Comparison of ENCODE assay signal across 8 cellular contexts in genomic region chr2:241272298-241272721, GRCh38.
DNase-seq lines count a peak whose midpoint lies in the region; ATAC-seq, FAIRE-seq and TF ChIP-seq lines count a peak whose summit lies in the region.

No MANE protein-coding gene starts in this region.

- H3K9ac ChIP-seq in mucosa of rectum (ENCODE audit: low read depth in 1 of 2, low read length in 2 of 2): peak overlapping the region; percentile 63 to 83

- FAIRE-seq in D721Med (lab: Jason Lieb, UNC): no peak

- peaks cover 15% of the 10 kb centered on the region for H3K4me1 ChIP-seq in effector memory CD4-positive, alpha-beta T cell (ENCODE audit: control insufficient read depth, insufficient read depth, low read length, poor library complexity, severe bottlenecking)
- H3K4me1 ChIP-seq in mucosa of rectum (ENCODE audit: control insufficient read depth in 2 of 2, insufficient read depth in 2 of 2, low read length in 2 of 2): peaks cover 20 to 25% of the 10 kb centered on the region in 2 donors

- ATAC-seq in HG02763 (IDR thresholded peaks at IDR 0.05; ENCODE audit: unreplicated experiment) (peak; percentile 34), GM18873 (IDR thresholded peaks at IDR 0.05; ENCODE audit: low FRiP score, unreplicated experiment) (no peak)

- TF ChIP-seq CTCF in D721Med (IDR thresholded peaks at IDR 0.05; ENCODE audit: insufficient read depth, missing control alignments): no peak

- DNase-seq in NCI-H146 (lab: John Stamatoyannopoulos, UW): peak; percentile 13
- no peak for DNase-seq in NCI-H146 treated with DMSO at 0.1 percent for 48 hours (lab: John Stamatoyannopoulos, UW; ENCODE audit: unreplicated experiment)
- DNase-seq in T follicular helper cell (ENCODE audit: low read depth): peak; percentile 1
- DNase-seq in effector memory CD4-positive, alpha-beta T cell: no peak
- no peak for DNase-seq in D721Med (ENCODE audit: insufficient read length, low spot score)

- H3K27ac ChIP-seq in effector memory CD4-positive, alpha-beta T cell (ENCODE audit: insufficient read depth, low read length, poor library complexity, severe bottlenecking): peak overlapping the region; percentile 61
- H3K27ac ChIP-seq in mucosa of rectum (ENCODE audit: low read depth in 2 of 2, low read length in 2 of 2): peak overlapping the region; percentile 79 to 82

- peak overlapping the region; percentile 71 for H3K4me3 ChIP-seq in effector memory CD4-positive, alpha-beta T cell (ENCODE audit: insufficient read depth, low read depth, low read length, poor library complexity, severe bottlenecking)
- H3K4me3 ChIP-seq in mucosa of rectum (ENCODE audit: low read length in 2 of 2): peak overlapping the region; percentile 75 to 89

- no peaks in the 10 kb centered on the region for H3K27me3 ChIP-seq in effector memory CD4-positive, alpha-beta T cell (replicated peaks; ENCODE audit: control insufficient read depth, insufficient read depth, low read length, poor library complexity, severe bottlenecking)
- H3K27me3 ChIP-seq in mucosa of rectum (ENCODE audit: control insufficient read depth in 2 of 2, insufficient read depth in 2 of 2, low read length in 2 of 2): no peaks in the 10 kb centered on the region

- H3K9me3 ChIP-seq in effector memory CD4-positive, alpha-beta T cell (ENCODE audit: control insufficient read depth, low read length): no peaks in the 10 kb centered on the region
- H3K9me3 ChIP-seq in mucosa of rectum (ENCODE audit: control insufficient read depth in 2 of 2, low read length in 2 of 2): no peaks in the 10 kb centered on the region

- peaks cover 8% of the 10 kb centered on the region for H3K36me3 ChIP-seq in effector memory CD4-positive, alpha-beta T cell (ENCODE audit: control insufficient read depth, insufficient read depth, low read length)
- peaks cover 10 to 20% of the 10 kb centered on the region in 2 donors for H3K36me3 ChIP-seq in mucosa of rectum (ENCODE audit: control insufficient read depth in 2 of 2, insufficient read depth in 2 of 2, low read length in 2 of 2)

Comparison
In these comparisons a context has a peak if more than half of its experiments do, and no peak if none do; other contexts are left out.
1. DNase-seq: peak in NCI-H146 (single experiment) and T follicular helper cell (single experiment); none in NCI-H146 treated with DMSO at 0.1 percent for 48 hours (single experiment), effector memory CD4-positive, alpha-beta T cell (0 of 3) and D721Med (single experiment).